In genomic region chr13:30486230-30487074, GRCh38 we compare ENCODE assay signal across 10 cellular contexts. TPM values are rescaled to one million over a fixed set of nuclear protein-coding genes. Genes with fewer than 3 reads are reported as not detected.
A peak's percentile ranks its signal among the peaks of the same experiment; 100 is the strongest.
DNase-seq lines count a peak whose midpoint lies in the region; ATAC-seq and TF ChIP-seq lines count a peak whose summit lies in the region.
"Had no signal": no experiment of that assay in that cellular context is flagged by ENCODE, and none has a peak within 500 bp of the region (broad histone marks: within the 10 kb centered on the region; RNA-seq: fewer than 3 reads in every experiment).

No MANE protein-coding gene starts in this region.

- WGBS in stomach, 5 donors, result 42 to 64% (median 55%) methylated on average over 11 of the region's 11 CpGs

- intact Hi-C loops in left colon (cut with DNase I, micrococcal nuclease) (loop anchor here in 1 of 2 donors (10.0 kb wide), 1 partner anchor 318 kb away; no protein-coding TSS in a partner anchor), stomach (cut with DNase I; ENCODE audit: low total_unique reads) (no loop called here)

- no peak for TF ChIP-seq POLR2A in stomach (IDR thresholded peaks at IDR 0.05)

- H3K4me1 ChIP-seq in stomach, result peaks cover 0 to 12% (median 3%) of the 10 kb centered on the region in 4 donors

- H3K27me3 ChIP-seq in stomach, result no peaks in the 10 kb centered on the region

- no peak for TF ChIP-seq CTCF in stomach (IDR thresholded peaks at IDR 0.05)

- TF ChIP-seq RAD21 in Ishikawa (IDR thresholded peaks at IDR 0.05; ENCODE audit: low read depth), result peak; percentile 2; the same call in 1 of the 2 replicates

- peak; percentile 66 for DNase-seq in astrocyte of the hippocampus (ENCODE audit: low read depth, low spot score)
- DNase-seq in left colon, result no peak
- DNase-seq in stomach, result peak; percentile 80
- DNase-seq in activated CD8-positive, alpha-beta memory T cell treated with anti-CD3 and anti-CD28 coated beads, Interleukin-2, amount 50 U/mL, for 4 hours, result no peak
- no peak for DNase-seq in GM19240 (ENCODE audit: insufficient read length, low spot score)
- no peak for DNase-seq in amygdala (lab: John Stamatoyannopoulos, UW)
- DNase-seq: NCI-H1436, NCI-H524 had no signal

- no peak overlapping the region for H3K4me3 ChIP-seq in stomach

- H3K9me3 ChIP-seq in stomach, result no peaks in the 10 kb centered on the region

- no peaks in the 10 kb centered on the region for H3K36me3 ChIP-seq in stomach

- peak; percentile 68 for ATAC-seq in left colon
- ATAC-seq in GM21515 (IDR thresholded peaks at IDR 0.05; ENCODE audit: unreplicated experiment), result no peak

- peak; percentile 75 for TF ChIP-seq EP300 in Ishikawa (IDR thresholded peaks at IDR 0.05; ENCODE audit: borderline replicate concordance)
- no peak for TF ChIP-seq EP300 in stomach (IDR thresholded peaks at IDR 0.05)

- peak overlapping the region in 4 of 5 donors; percentile 17 to 60 (median 54) for H3K27ac ChIP-seq in stomach

TF ChIP-seq in Ishikawa, 13 proteins besides CTCF, POLR2A, EP300 and RAD21:
- TF ChIP-seq MAX (IDR thresholded peaks at IDR 0.05) (no peak), TAF1 (IDR thresholded peaks at IDR 0.05; ENCODE audit: low read depth) (no peak), TCF12 (IDR thresholded peaks at IDR 0.05; ENCODE audit: low read depth) (peak; percentile 83), USF1 (IDR thresholded peaks at IDR 0.05) (no peak; the same call in 1 of the 2 replicates), NFIC (IDR thresholded peaks at IDR 0.05) (peak; percentile 84), CEBPB (IDR thresholded peaks at IDR 0.05) (peak; percentile 39; the same call in 1 of the 2 replicates), YY1 (IDR thresholded peaks at IDR 0.05; ENCODE audit: low read depth) (0 out of 2 replicates have a peak, but pooled peaks have one; percentile 43), CREB1 (IDR thresholded peaks at IDR 0.05; ENCODE audit: low read depth) (no peak), REST (IDR thresholded peaks at IDR 0.05; ENCODE audit: low read depth) (peak; percentile 13; the same call in 1 of the 2 replicates), FOXM1 (IDR thresholded peaks at IDR 0.05; ENCODE audit: borderline replicate concordance, low read depth) (no peak), TEAD4 (IDR thresholded peaks at IDR 0.05) (peak; percentile 85), ZBTB7A (IDR thresholded peaks at IDR 0.05; ENCODE audit: low read depth) (no peak), EGR1 (IDR thresholded peaks at IDR 0.05) (no peak)

RNA-seq across cellular contexts. Expression of gene HMGB1, which starts 20.7 kb away (rescaled TPM):
- total RNA-seq in left colon (100 to 1,000 TPM; 209 to 212 TPM), stomach (100 to 1,000 TPM in 4 of 5 donors, 10 to 100 TPM in 1; 29.5 to 479 (median 322) TPM)
- polyA plus RNA-seq in stomach, result 100 to 1,000 TPM; 346 to 399 (median 346) TPM

Comparison
In these comparisons a context has a peak if more than half of its experiments do, and no peak if none do; other contexts are left out.
1. DNase-seq: peak in astrocyte of the hippocampus (single experiment) and stomach (single experiment); none in left colon (0 of 2), activated CD8-positive, alpha-beta memory T cell treated with anti-CD3 and anti-CD28 coated beads, Interleukin-2, amount 50 U/mL, for 4 hours (single experiment), GM19240 (single experiment) and amygdala (0 of 56).